ENCODE assay signal across 27 cellular contexts in the genomic region with DNA sequence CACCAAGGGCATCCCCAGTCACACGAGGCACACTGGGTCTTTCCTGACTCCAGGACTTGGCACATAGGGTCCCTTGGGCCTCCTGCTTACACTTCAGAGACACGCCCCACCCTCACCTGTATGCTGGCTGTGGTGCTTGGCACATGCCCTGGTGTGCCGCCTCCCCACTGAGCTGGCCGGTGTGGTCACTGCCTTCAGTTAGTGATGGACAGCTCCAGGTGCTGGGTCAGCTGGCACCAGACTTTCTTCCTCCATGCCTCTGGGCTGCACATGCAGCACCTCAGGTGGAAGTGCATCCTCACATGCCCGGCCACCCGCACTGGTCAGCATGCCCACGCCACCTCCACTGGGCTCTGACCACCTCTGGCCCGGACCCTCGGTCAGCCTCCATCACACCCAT. TPM values are rescaled to one million over a fixed set of nuclear protein-coding genes. Genes with fewer than 3 reads are reported as not detected.
DNase-seq lines count a peak whose midpoint lies in the region; ATAC-seq and TF ChIP-seq lines count a peak whose summit lies in the region.
"Had no signal": no experiment of that assay in that cellular context is flagged by ENCODE, and none has a peak within 500 bp of the region (broad histone marks: within the 10 kb centered on the region; RNA-seq: fewer than 3 reads in every experiment).

No MANE protein-coding gene starts in this region.

- peaks cover 42% of the 10 kb centered on the region for H3K36me3 Mint-ChIP-seq in T-helper 2 cell treated with Interferon-gamma antibody and Interleukin-4, amounts not matched to agents 5 μg/mL and 100 μg/mL, for 36 hours (ENCODE audit: low read depth)
- no peaks in the 10 kb centered on the region for H3K36me3 Mint-ChIP-seq in natural killer cell treated with Interleukin-12 subunit alpha and Interleukin-12 subunit beta and Interleukin-15 and Interleukin-18, amount 100 ng/mL, for 72 hours
- H3K36me3 Mint-ChIP-seq in natural killer cell: no peaks in the 10 kb centered on the region
- peaks cover 0 to 2% (median 0%) of the 10 kb centered on the region in 3 donors for H3K36me3 Mint-ChIP-seq in naive thymus-derived CD8-positive, alpha-beta T cell

- POLR2A ChIA-PET in naive thymus-derived CD8-positive, alpha-beta T cell (lab: Charles Lee): interaction anchor here (0.7 to 34.9 kb wide), 6 partner anchors 9 to 193 kb away, joined by 3 to 4622 read pairs (median 91); a partner anchor contains a TSS

- ATAC-seq in natural killer cell treated with Interleukin-12 subunit alpha and Interleukin-12 subunit beta and Interleukin-15 and Interleukin-18, amount 100 ng/mL, for 72 hours: no peak
- ATAC-seq in natural killer cell (no peak), esophagus mucosa (no peak)
- ATAC-seq in naive thymus-derived CD8-positive, alpha-beta T cell: no peak
- ATAC-seq: activated CD8-positive, alpha-beta memory T cell treated with anti-CD3 and anti-CD28 coated beads, Interleukin-2, amount 10 ng/mL, durations not matched to agents 7 days and 5 days; activated T-cell treated with anti-CD3 and anti-CD28 coated beads, Interleukin-2, amount 50 U/mL, for 72 hours; gastroesophageal sphincter; right cardiac atrium; stimulated activated naive CD8-positive, alpha-beta T cell treated with anti-CD3 and anti-CD28 coated beads, Interleukin-15, Interleukin-2, amounts not matched to agents 100 U/mL and 50 U/mL, for 24 hours had no signal

- no peaks in the 10 kb centered on the region for H3K9me3 Mint-ChIP-seq in T-helper 2 cell treated with Interferon-gamma antibody and Interleukin-4, amounts not matched to agents 5 μg/mL and 100 μg/mL, for 36 hours
- H3K9me3 Mint-ChIP-seq in natural killer cell treated with Interleukin-12 subunit alpha and Interleukin-12 subunit beta and Interleukin-15 and Interleukin-18, amount 100 ng/mL, for 72 hours: no peaks in the 10 kb centered on the region
- no peaks in the 10 kb centered on the region for H3K9me3 Mint-ChIP-seq in natural killer cell
- no peaks in the 10 kb centered on the region for H3K9me3 Mint-ChIP-seq in naive thymus-derived CD8-positive, alpha-beta T cell
- H3K9me3 Mint-ChIP-seq: activated T-cell treated with anti-CD3 and anti-CD28 coated beads, Interleukin-2, amount 50 U/mL, for 72 hours; CD4-positive, alpha-beta T cell; neural crest cell had no signal

- no peaks in the 10 kb centered on the region for H3K27me3 Mint-ChIP-seq in T-helper 2 cell treated with Interferon-gamma antibody and Interleukin-4, amounts not matched to agents 5 μg/mL and 100 μg/mL, for 36 hours (ENCODE audit: low read depth)
- no peaks in the 10 kb centered on the region for H3K27me3 Mint-ChIP-seq in natural killer cell treated with Interleukin-12 subunit alpha and Interleukin-12 subunit beta and Interleukin-15 and Interleukin-18, amount 100 ng/mL, for 72 hours
- H3K27me3 Mint-ChIP-seq in natural killer cell (ENCODE audit: low read depth in 2 of 2): no peaks in the 10 kb centered on the region
- no peaks in the 10 kb centered on the region for H3K27me3 Mint-ChIP-seq in naive thymus-derived CD8-positive, alpha-beta T cell
- H3K27me3 Mint-ChIP-seq: activated naive CD8-positive, alpha-beta T cell; CD4-positive, alpha-beta T cell had no signal

- DNase-seq in T-helper 2 cell treated with Interferon-gamma antibody and Interleukin-4, amounts not matched to agents 5 μg/mL and 100 μg/mL, for 36 hours (ENCODE audit: low spot score): no peak
- DNase-seq in T-helper 2 cell: no peak
- DNase-seq in natural killer cell treated with Interleukin-12 subunit alpha and Interleukin-12 subunit beta and Interleukin-15 and Interleukin-18, amount 100 ng/mL, for 72 hours (ENCODE audit: low spot score): peak; percentile 40
- DNase-seq in natural killer cell: no peak
- DNase-seq in naive thymus-derived CD8-positive, alpha-beta T cell: no peak
- no peak for DNase-seq in MV-4-11 (lab: John Stamatoyannopoulos, UW)
- no peak for DNase-seq in HUDEP-2 (lab: John Stamatoyannopoulos, UW; ENCODE audit: unreplicated experiment in 76 of 76)
- DNase-seq: 8988T; activated CD8-positive, alpha-beta memory T cell treated with anti-CD3 and anti-CD28 coated beads, Interleukin-2, amount 10 ng/mL, durations not matched to agents 7 days and 5 days; activated T-cell treated with anti-CD3 and anti-CD28 coated beads, Interleukin-2, amount 50 U/mL, for 72 hours; CD4-positive, alpha-beta T cell; central memory CD4-positive, alpha-beta T cell; dermis blood vessel endothelial cell; DMS 273 treated with DMSO at 0.1 percent for 48 hours; EL; hypothalamus; islet precursor cell; midbrain; NCI-H1436; NCI-H748 treated with DMSO at 0.1 percent for 48 hours; Peyer's patch; stimulated activated naive CD8-positive, alpha-beta T cell treated with anti-CD3 and anti-CD28 coated beads, Interleukin-15, Interleukin-2, amounts not matched to agents 100 U/mL and 50 U/mL, for 24 hours had no signal

- H3K4me3 Mint-ChIP-seq in T-helper 2 cell treated with Interferon-gamma antibody and Interleukin-4, amounts not matched to agents 5 μg/mL and 100 μg/mL, for 36 hours: no peak overlapping the region
- no peak overlapping the region for H3K4me3 Mint-ChIP-seq in natural killer cell treated with Interleukin-12 subunit alpha and Interleukin-12 subunit beta and Interleukin-15 and Interleukin-18, amount 100 ng/mL, for 72 hours
- H3K4me3 Mint-ChIP-seq in natural killer cell: no peak overlapping the region
- H3K4me3 Mint-ChIP-seq in naive thymus-derived CD8-positive, alpha-beta T cell: peak overlapping the region in 6 of 10 donors; percentile 10 to 60 (median 38)
- H3K4me3 Mint-ChIP-seq: activated CD8-positive, alpha-beta memory T cell treated with anti-CD3 and anti-CD28 coated beads, Interleukin-2, amount 10 ng/mL, durations not matched to agents 7 days and 5 days; activated naive CD8-positive, alpha-beta T cell; activated T-cell treated with anti-CD3 and anti-CD28 coated beads, Interleukin-2, amount 50 U/mL, for 72 hours; CD4-positive, alpha-beta T cell; neural crest cell had no signal

- H3K27ac Mint-ChIP-seq in T-helper 2 cell treated with Interferon-gamma antibody and Interleukin-4, amounts not matched to agents 5 μg/mL and 100 μg/mL, for 36 hours: peak overlapping the region; percentile 7
- no peak overlapping the region for H3K27ac Mint-ChIP-seq in natural killer cell treated with Interleukin-12 subunit alpha and Interleukin-12 subunit beta and Interleukin-15 and Interleukin-18, amount 100 ng/mL, for 72 hours
- peak overlapping the region in 1 of 2 donors; percentile 48 for H3K27ac Mint-ChIP-seq in natural killer cell
- H3K27ac Mint-ChIP-seq in naive thymus-derived CD8-positive, alpha-beta T cell: peak overlapping the region in 6 of 10 donors; percentile 72 to 92 (median 89)
- H3K27ac Mint-ChIP-seq: activated CD8-positive, alpha-beta memory T cell treated with anti-CD3 and anti-CD28 coated beads, Interleukin-2, amount 10 ng/mL, durations not matched to agents 7 days and 5 days; activated naive CD8-positive, alpha-beta T cell; activated T-cell treated with anti-CD3 and anti-CD28 coated beads, Interleukin-2, amount 50 U/mL, for 72 hours; CD4-positive, alpha-beta T cell had no signal

- intact Hi-C loops in natural killer cell (cut with micrococcal nuclease): no loop called here

- no peak for TF ChIP-seq CTCF in natural killer cell (IDR thresholded peaks at IDR 0.05)

- peaks cover 41% of the 10 kb centered on the region for H3K4me1 Mint-ChIP-seq in T-helper 2 cell treated with Interferon-gamma antibody and Interleukin-4, amounts not matched to agents 5 μg/mL and 100 μg/mL, for 36 hours (ENCODE audit: low read depth)
- peaks cover 43 to 54% of the 10 kb centered on the region in 2 donors for H3K4me1 Mint-ChIP-seq in natural killer cell treated with Interleukin-12 subunit alpha and Interleukin-12 subunit beta and Interleukin-15 and Interleukin-18, amount 100 ng/mL, for 72 hours (ENCODE audit: low read depth in 2 of 2)
- H3K4me1 Mint-ChIP-seq in natural killer cell: peaks cover 52 to 74% of the 10 kb centered on the region in 2 donors
- H3K4me1 Mint-ChIP-seq in naive thymus-derived CD8-positive, alpha-beta T cell: peaks cover 14 to 71% (median 39%) of the 10 kb centered on the region in 4 donors

RNA-seq across cellular contexts. Expression of a gene that starts 52.9 kb away (rescaled TPM):
- 1 to 10 TPM; 3.4 to 6.7 TPM for total RNA-seq in natural killer cell treated with Interleukin-12 subunit alpha and Interleukin-12 subunit beta and Interleukin-15 and Interleukin-18, amount 100 ng/mL, for 72 hours
- total RNA-seq in natural killer cell (100 to 1,000 TPM; 246 to 645 (median 377) TPM), esophagus mucosa (5.2 TPM)
- 100 to 1,000 TPM; 386 to 393 TPM for total RNA-seq in naive thymus-derived CD8-positive, alpha-beta T cell
- polyA plus RNA-seq in naive thymus-derived CD8-positive, alpha-beta T cell: 100 to 1,000 TPM; 115 to 216 (median 166) TPM

Comparison
In these comparisons a context has a peak if more than half of its experiments do, and no peak if none do; other contexts are left out.
1. RNA of a gene that starts 52.9 kb away (total RNA-seq): 386 to 393 TPM in naive thymus-derived CD8-positive, alpha-beta T cell and 246 to 645 TPM in natural killer cell; 3.4 to 6.7 TPM in natural killer cell treated with Interleukin-12 subunit alpha and Interleukin-12 subunit beta and Interleukin-15 and Interleukin-18, amount 100 ng/mL, for 72 hours and 5.2 TPM in esophagus mucosa (single experiment); every median in the first group is over 10 times any median in the second.
2. H3K27ac Mint-ChIP-seq: peak in T-helper 2 cell treated with Interferon-gamma antibody and Interleukin-4, amounts not matched to agents 5 μg/mL and 100 μg/mL, for 36 hours (single experiment) and naive thymus-derived CD8-positive, alpha-beta T cell (6 of 10); none in natural killer cell treated with Interleukin-12 subunit alpha and Interleukin-12 subunit beta and Interleukin-15 and Interleukin-18, amount 100 ng/mL, for 72 hours (0 of 2).
3. H3K4me3 Mint-ChIP-seq: peak in naive thymus-derived CD8-positive, alpha-beta T cell (6 of 10); none in T-helper 2 cell treated with Interferon-gamma antibody and Interleukin-4, amounts not matched to agents 5 μg/mL and 100 μg/mL, for 36 hours (single experiment), natural killer cell treated with Interleukin-12 subunit alpha and Interleukin-12 subunit beta and Interleukin-15 and Interleukin-18, amount 100 ng/mL, for 72 hours (single experiment) and natural killer cell (single experiment).